Comparison of ENCODE assay signal across 20 cellular contexts in the genomic region with DNA sequence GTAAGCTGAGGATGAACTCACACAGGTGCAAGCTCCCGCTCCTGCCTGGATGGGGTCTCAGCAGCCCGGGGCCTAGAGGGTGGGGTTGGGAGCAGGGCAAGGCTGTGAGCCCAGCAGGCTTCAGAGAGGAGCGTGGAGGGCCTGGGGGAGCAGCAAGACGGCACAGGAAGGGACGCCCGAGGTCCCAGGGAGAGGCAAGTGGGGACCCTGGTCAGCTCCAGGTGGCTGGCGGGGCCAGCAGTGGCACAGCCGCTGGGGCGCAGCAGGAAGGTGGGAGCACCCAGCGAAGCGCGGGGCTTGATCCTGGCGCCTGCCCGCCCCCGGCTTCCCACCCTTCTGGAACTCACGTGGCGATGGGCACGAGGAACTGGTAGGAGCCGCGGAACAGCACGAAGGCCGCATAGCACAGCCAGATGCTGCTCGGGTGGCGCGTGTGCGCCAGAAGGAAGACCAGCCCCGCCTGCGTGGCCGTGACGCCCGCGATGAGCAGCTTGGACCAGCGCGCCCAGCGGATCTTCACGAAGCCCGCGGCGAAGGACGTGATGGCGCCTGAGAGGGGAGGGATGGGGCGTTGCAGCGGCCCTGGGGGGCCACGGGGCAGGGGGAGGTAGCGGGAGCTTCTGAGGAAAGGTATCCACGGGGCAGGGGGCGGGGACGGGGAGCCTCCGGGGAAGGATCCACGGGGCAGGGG. TPM values are rescaled to one million over a fixed set of nuclear protein-coding genes. Genes with fewer than 3 reads are reported as not detected.
A peak's percentile ranks its signal among the peaks of the same experiment; 100 is the strongest.
DNase-seq lines count a peak whose midpoint lies in the region; ATAC-seq and TF ChIP-seq lines count a peak whose summit lies in the region.
"Had no signal": no experiment of that assay in that cellular context is flagged by ENCODE, and none has a peak within 500 bp of the region (broad histone marks: within the 10 kb centered on the region; RNA-seq: fewer than 3 reads in every experiment).

No MANE protein-coding gene starts in this region.

- DNase-seq in activated T-cell treated with anti-CD3 and anti-CD28 coated beads, Interleukin-2, amount 50 U/mL, for 24 hours, result peak; percentile 20
- DNase-seq in activated T-cell treated with anti-CD3 and anti-CD28 coated beads, Interleukin-2, amount 50 U/mL, for 72 hours, result no peak
- DNase-seq in cardiac septum (ENCODE audit: low spot score), result peak; percentile 61
- DNase-seq in mesenteric fat pad (ENCODE audit: low spot score), result peak; percentile 82
- DNase-seq in type B pancreatic cell (ENCODE audit: extremely low spot score, unreplicated experiment), result peak; percentile 66
- DNase-seq in OCI-M2 (lab: John Stamatoyannopoulos, UW; ENCODE audit: unreplicated experiment), result no peak
- DNase-seq in coronary artery (ENCODE audit: low spot score), result no peak
- no peak for DNase-seq in NCI-H2081 treated with DMSO at 0.1 percent for 48 hours (lab: John Stamatoyannopoulos, UW)
- DNase-seq: activated B cell treated with CpG ODN at 0.5 μM for 24 hours; activated CD8-positive, alpha-beta T cell treated with anti-CD3 and anti-CD28 coated beads, Interleukin-2, amount 10 ng/mL, durations not matched to agents 7 days and 5 days; activated naive CD8-positive, alpha-beta T cell treated with anti-CD3 and anti-CD28 coated beads for 36 hours; brain microvascular endothelial cell; cortex of kidney; EL; NCI-H1417; NCI-H524; RPMI8226; stimulated activated CD4-positive, alpha-beta T cell treated with anti-CD3 and anti-CD28 coated beads, Interleukin-2, amount 100 ng/mL, for 48 hours; stimulated activated naive CD8-positive, alpha-beta T cell treated with anti-CD3 and anti-CD28 coated beads, Interleukin-15, amount 100 ng/mL, for 72 hours; T-helper 9 cell had no signal

- H3K27me3 Mint-ChIP-seq in activated T-cell treated with anti-CD3 and anti-CD28 coated beads, Interleukin-2, amount 50 U/mL, for 24 hours, result no peaks in the 10 kb centered on the region
- H3K27me3 Mint-ChIP-seq in activated T-cell treated with anti-CD3 and anti-CD28 coated beads, Interleukin-2, amount 50 U/mL, for 72 hours (ENCODE audit: low read depth), result no peaks in the 10 kb centered on the region
- H3K27me3 Mint-ChIP-seq in type B pancreatic cell, result no peaks in the 10 kb centered on the region
- H3K27me3 Mint-ChIP-seq: activated B cell treated with CpG ODN at 0.5 μM for 24 hours; activated naive CD8-positive, alpha-beta T cell treated with anti-CD3 and anti-CD28 coated beads for 36 hours; stimulated activated naive CD8-positive, alpha-beta T cell treated with anti-CD3 and anti-CD28 coated beads, Interleukin-15, amount 100 ng/mL, for 72 hours had no signal

- no peak overlapping the region for H3K27ac ChIP-seq in coronary artery
- H3K27ac ChIP-seq: brain microvascular endothelial cell had no signal

- peaks cover 53% of the 10 kb centered on the region for H3K36me3 Mint-ChIP-seq in activated T-cell treated with anti-CD3 and anti-CD28 coated beads, Interleukin-2, amount 50 U/mL, for 24 hours (ENCODE audit: low read depth)
- peaks cover 0 to 8% of the 10 kb centered on the region in 2 donors for H3K36me3 Mint-ChIP-seq in activated T-cell treated with anti-CD3 and anti-CD28 coated beads, Interleukin-2, amount 50 U/mL, for 72 hours (ENCODE audit: insufficient read depth in 2 of 2)
- H3K36me3 Mint-ChIP-seq in type B pancreatic cell, result peaks cover 3% of the 10 kb centered on the region

- no peak overlapping the region for H3K4me3 ChIP-seq in coronary artery

- no peak overlapping the region for H3K4me3 Mint-ChIP-seq in activated T-cell treated with anti-CD3 and anti-CD28 coated beads, Interleukin-2, amount 50 U/mL, for 24 hours
- no peak overlapping the region for H3K4me3 Mint-ChIP-seq in activated T-cell treated with anti-CD3 and anti-CD28 coated beads, Interleukin-2, amount 50 U/mL, for 72 hours
- H3K4me3 Mint-ChIP-seq in type B pancreatic cell, result no peak overlapping the region
- H3K4me3 Mint-ChIP-seq: activated B cell treated with CpG ODN at 0.5 μM for 24 hours; activated CD8-positive, alpha-beta T cell treated with anti-CD3 and anti-CD28 coated beads, Interleukin-2, amount 10 ng/mL, durations not matched to agents 7 days and 5 days; activated naive CD8-positive, alpha-beta T cell treated with anti-CD3 and anti-CD28 coated beads for 36 hours; stimulated activated naive CD8-positive, alpha-beta T cell treated with anti-CD3 and anti-CD28 coated beads, Interleukin-15, amount 100 ng/mL, for 72 hours had no signal

- peaks cover 22% of the 10 kb centered on the region for H3K4me1 Mint-ChIP-seq in activated T-cell treated with anti-CD3 and anti-CD28 coated beads, Interleukin-2, amount 50 U/mL, for 24 hours (ENCODE audit: low read depth)
- peaks cover 6% of the 10 kb centered on the region for H3K4me1 Mint-ChIP-seq in activated T-cell treated with anti-CD3 and anti-CD28 coated beads, Interleukin-2, amount 50 U/mL, for 72 hours (ENCODE audit: low read depth)
- peaks cover 5% of the 10 kb centered on the region for H3K4me1 Mint-ChIP-seq in type B pancreatic cell (ENCODE audit: unreplicated experiment)

- no peak overlapping the region for H3K27ac Mint-ChIP-seq in activated T-cell treated with anti-CD3 and anti-CD28 coated beads, Interleukin-2, amount 50 U/mL, for 24 hours
- H3K27ac Mint-ChIP-seq in activated T-cell treated with anti-CD3 and anti-CD28 coated beads, Interleukin-2, amount 50 U/mL, for 72 hours, result no peak overlapping the region
- H3K27ac Mint-ChIP-seq in type B pancreatic cell, result no peak overlapping the region
- H3K27ac Mint-ChIP-seq: activated B cell treated with CpG ODN at 0.5 μM for 24 hours; activated CD8-positive, alpha-beta T cell treated with anti-CD3 and anti-CD28 coated beads, Interleukin-2, amount 10 ng/mL, durations not matched to agents 7 days and 5 days; activated naive CD8-positive, alpha-beta T cell treated with anti-CD3 and anti-CD28 coated beads for 36 hours had no signal

- no peak for TF ChIP-seq CTCF in type B pancreatic cell (conservative IDR thresholded peaks at IDR 0.05)
- TF ChIP-seq CTCF in coronary artery (IDR thresholded peaks at IDR 0.05), result no peak

- H3K9me3 Mint-ChIP-seq in activated T-cell treated with anti-CD3 and anti-CD28 coated beads, Interleukin-2, amount 50 U/mL, for 24 hours, result no peaks in the 10 kb centered on the region
- no peaks in the 10 kb centered on the region for H3K9me3 Mint-ChIP-seq in activated T-cell treated with anti-CD3 and anti-CD28 coated beads, Interleukin-2, amount 50 U/mL, for 72 hours
- H3K9me3 Mint-ChIP-seq in type B pancreatic cell, result no peaks in the 10 kb centered on the region
- H3K9me3 Mint-ChIP-seq: activated B cell treated with CpG ODN at 0.5 μM for 24 hours; activated naive CD8-positive, alpha-beta T cell treated with anti-CD3 and anti-CD28 coated beads for 36 hours; stimulated activated naive CD8-positive, alpha-beta T cell treated with anti-CD3 and anti-CD28 coated beads, Interleukin-15, amount 100 ng/mL, for 72 hours had no signal

- intact Hi-C loops in cardiac septum (cut with DNase I), result no loop called here

- no peak for ATAC-seq in activated T-cell treated with anti-CD3 and anti-CD28 coated beads, Interleukin-2, amount 50 U/mL, for 72 hours (replicated peaks in 1 of 2)
- ATAC-seq: activated CD8-positive, alpha-beta T cell treated with anti-CD3 and anti-CD28 coated beads, Interleukin-2, amount 10 ng/mL, durations not matched to agents 7 days and 5 days had no signal

RNA-seq across cellular contexts. Expression of gene SLC19A1, which starts 11.7 kb away (rescaled TPM):
- total RNA-seq in activated T-cell treated with anti-CD3 and anti-CD28 coated beads, Interleukin-2, amount 50 U/mL, for 72 hours, result 10 to 100 TPM; 30.4 to 40.1 TPM
- 2.7 TPM for total RNA-seq in cardiac septum
- 21.7 TPM for total RNA-seq in mesenteric fat pad
- total RNA-seq in type B pancreatic cell (ENCODE audit: low replicate concordance), result 10.6 and 28.2 TPM in 2 replicates

Comparison
In these comparisons a context has a peak if more than half of its experiments do, and no peak if none do; other contexts are left out.
1. DNase-seq: peak in activated T-cell treated with anti-CD3 and anti-CD28 coated beads, Interleukin-2, amount 50 U/mL, for 24 hours (single experiment), cardiac septum (single experiment), mesenteric fat pad (single experiment) and type B pancreatic cell (single experiment); none in activated T-cell treated with anti-CD3 and anti-CD28 coated beads, Interleukin-2, amount 50 U/mL, for 72 hours (0 of 2), OCI-M2 (single experiment), coronary artery (single experiment) and NCI-H2081 treated with DMSO at 0.1 percent for 48 hours (single experiment).